1 cellular context compared by ENCODE assay signal in the genomic region with DNA sequence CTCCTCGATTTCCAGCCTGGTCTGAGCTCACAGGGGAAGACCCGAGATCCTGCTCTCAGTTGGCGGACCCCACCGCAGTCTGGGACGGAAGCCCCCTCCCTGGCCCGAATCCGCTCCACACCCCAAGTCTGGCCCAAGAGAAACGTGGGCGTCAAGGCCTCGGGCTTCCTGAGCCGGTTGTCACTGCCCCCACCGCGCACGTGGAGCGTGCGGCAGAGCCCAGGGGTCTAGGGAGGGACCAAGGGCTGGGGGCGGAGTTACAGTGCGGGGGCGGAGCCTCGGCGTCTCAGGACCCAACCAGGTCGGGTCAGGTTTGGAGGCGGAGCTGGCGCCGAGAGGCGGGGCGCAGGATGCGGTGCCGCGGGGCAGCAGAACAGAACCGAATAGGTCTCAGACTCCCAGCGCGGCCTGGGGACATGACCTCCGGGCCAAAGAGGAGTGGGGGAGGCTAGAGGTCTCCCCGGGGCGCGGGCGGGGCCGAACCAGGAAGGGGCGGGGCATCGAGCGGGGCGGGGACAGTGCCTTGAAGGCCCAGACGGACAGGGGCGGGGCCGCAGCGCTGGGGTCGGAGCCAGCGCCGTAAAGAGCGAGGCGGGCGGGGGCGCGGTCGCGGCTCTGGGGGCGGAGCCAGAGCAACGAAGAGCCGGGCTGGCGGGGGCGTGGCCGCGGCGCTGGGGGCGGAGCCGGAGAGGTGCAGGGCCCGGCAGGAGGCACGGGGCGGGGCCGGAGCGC.
TF ChIP-seq lines count a peak whose summit lies in the region.

No MANE protein-coding gene starts in this region.

TF ChIP-seq in HEK293, 187 proteins besides CTCF, POLR2A, EP300 and RAD21 (continued from another document and continues in another):
- TF ChIP-seq, protein P1, sequence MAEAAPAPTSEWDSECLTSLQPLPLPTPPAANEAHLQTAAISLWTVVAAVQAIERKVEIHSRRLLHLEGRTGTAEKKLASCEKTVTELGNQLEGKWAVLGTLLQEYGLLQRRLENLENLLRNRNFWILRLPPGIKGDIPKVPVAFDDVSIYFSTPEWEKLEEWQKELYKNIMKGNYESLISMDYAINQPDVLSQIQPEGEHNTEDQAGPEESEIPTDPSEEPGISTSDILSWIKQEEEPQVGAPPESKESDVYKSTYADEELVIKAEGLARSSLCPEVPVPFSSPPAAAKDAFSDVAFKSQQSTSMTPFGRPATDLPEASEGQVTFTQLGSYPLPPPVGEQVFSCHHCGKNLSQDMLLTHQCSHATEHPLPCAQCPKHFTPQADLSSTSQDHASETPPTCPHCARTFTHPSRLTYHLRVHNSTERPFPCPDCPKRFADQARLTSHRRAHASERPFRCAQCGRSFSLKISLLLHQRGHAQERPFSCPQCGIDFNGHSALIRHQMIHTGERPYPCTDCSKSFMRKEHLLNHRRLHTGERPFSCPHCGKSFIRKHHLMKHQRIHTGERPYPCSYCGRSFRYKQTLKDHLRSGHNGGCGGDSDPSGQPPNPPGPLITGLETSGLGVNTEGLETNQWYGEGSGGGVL (tag by site-specific recombination; IDR thresholded peaks at IDR 0.05) = peak; percentile 61; the same call in 1 of the 2 replicates
- TF ChIP-seq SCRT2 (tag by site-specific recombination; IDR thresholded peaks at IDR 0.05) (no peak), ZNF239 (tag by site-specific recombination; IDR thresholded peaks at IDR 0.05) (no peak), ZNF335 (tag by site-specific recombination; conservative IDR thresholded peaks at IDR 0.05) (peak; percentile 56), ZNF660 (tag by site-specific recombination; IDR thresholded peaks at IDR 0.05) (no peak), ZNF677 (tag by site-specific recombination; IDR thresholded peaks at IDR 0.05) (no peak), ZNF629 (tag by site-specific recombination; IDR thresholded peaks at IDR 0.05) (no peak), ZSCAN23 (tag by site-specific recombination; IDR thresholded peaks at IDR 0.05) (no peak), ZNF501 (tag by site-specific recombination; IDR thresholded peaks at IDR 0.05) (no peak), ZNF138 (tag by site-specific recombination; IDR thresholded peaks at IDR 0.05; ENCODE audit: borderline replicate concordance) (no peak), ZNF585B (tag by site-specific recombination; IDR thresholded peaks at IDR 0.05) (no peak), ZNF19 (tag by site-specific recombination; IDR thresholded peaks at IDR 0.05; ENCODE audit: low read depth) (no peak), ZBTB21 (tag by site-specific recombination; IDR thresholded peaks at IDR 0.05) (no peak), KLF1 (tag by site-specific recombination; IDR thresholded peaks at IDR 0.05) (peak; percentile 47; the same call in 1 of the 2 replicates), ZIC2 (tag by site-specific recombination; IDR thresholded peaks at IDR 0.05) (no peak), ZNF140 (tag by site-specific recombination; IDR thresholded peaks at IDR 0.05) (no peak), ZNF426 (tag by site-specific recombination; IDR thresholded peaks at IDR 0.05) (no peak), REPIN1 (tag by site-specific recombination; IDR thresholded peaks at IDR 0.05; ENCODE audit: low read depth) (no peak), ZFP37 (tag by site-specific recombination; IDR thresholded peaks at IDR 0.05) (no peak), ZNF658 (tag by site-specific recombination; IDR thresholded peaks at IDR 0.05) (no peak), ZNF664 (tag by site-specific recombination; IDR thresholded peaks at IDR 0.05) (no peak), ZBTB20 (tag by site-specific recombination; IDR thresholded peaks at IDR 0.05) (no peak), ZNF391 (tag by site-specific recombination; IDR thresholded peaks at IDR 0.05; ENCODE audit: borderline replicate concordance, low read depth) (no peak), ZFP69B (tag by site-specific recombination; IDR thresholded peaks at IDR 0.05) (peak; percentile 91), SCRT1 (tag by site-specific recombination; IDR thresholded peaks at IDR 0.05; ENCODE audit: borderline replicate concordance) (no peak), ZNF623 (tag by site-specific recombination; IDR thresholded peaks at IDR 0.05) (no peak), ZNF112 (tag by site-specific recombination; IDR thresholded peaks at IDR 0.05) (no peak), ZNF610 (tag by site-specific recombination; IDR thresholded peaks at IDR 0.05; ENCODE audit: borderline replicate concordance) (no peak), ZNF169 (tag by site-specific recombination; IDR thresholded peaks at IDR 0.05) (no peak)
- TF ChIP-seq, protein P2, sequence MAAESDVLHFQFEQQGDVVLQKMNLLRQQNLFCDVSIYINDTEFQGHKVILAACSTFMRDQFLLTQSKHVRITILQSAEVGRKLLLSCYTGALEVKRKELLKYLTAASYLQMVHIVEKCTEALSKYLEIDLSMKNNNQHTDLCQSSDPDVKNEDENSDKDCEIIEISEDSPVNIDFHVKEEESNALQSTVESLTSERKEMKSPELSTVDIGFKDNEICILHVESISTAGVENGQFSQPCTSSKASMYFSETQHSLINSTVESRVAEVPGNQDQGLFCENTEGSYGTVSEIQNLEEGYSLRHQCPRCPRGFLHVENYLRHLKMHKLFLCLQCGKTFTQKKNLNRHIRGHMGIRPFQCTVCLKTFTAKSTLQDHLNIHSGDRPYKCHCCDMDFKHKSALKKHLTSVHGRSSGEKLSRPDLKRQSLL (tag by site-specific recombination; IDR thresholded peaks at IDR 0.05) = no peak
- TF ChIP-seq, protein P3, sequence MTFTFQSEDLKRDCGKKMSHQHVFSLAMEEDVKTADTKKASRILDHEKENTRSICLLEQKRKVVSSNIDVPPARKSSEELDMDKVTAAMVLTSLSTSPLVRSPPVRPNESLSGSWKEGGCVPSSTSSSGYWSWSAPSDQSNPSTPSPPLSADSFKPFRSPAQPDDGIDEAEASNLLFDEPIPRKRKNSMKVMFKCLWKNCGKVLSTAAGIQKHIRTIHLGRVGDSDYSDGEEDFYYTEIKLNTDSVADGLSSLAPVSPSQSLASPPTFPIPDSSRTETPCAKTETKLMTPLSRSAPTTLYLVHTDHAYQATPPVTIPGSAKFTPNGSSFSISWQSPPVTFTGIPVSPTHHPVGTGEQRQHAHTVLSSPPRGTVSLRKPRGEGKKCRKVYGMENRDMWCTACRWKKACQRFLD (tag by site-specific recombination; IDR thresholded peaks at IDR 0.05) = no peak
- TF ChIP-seq, protein P4, sequence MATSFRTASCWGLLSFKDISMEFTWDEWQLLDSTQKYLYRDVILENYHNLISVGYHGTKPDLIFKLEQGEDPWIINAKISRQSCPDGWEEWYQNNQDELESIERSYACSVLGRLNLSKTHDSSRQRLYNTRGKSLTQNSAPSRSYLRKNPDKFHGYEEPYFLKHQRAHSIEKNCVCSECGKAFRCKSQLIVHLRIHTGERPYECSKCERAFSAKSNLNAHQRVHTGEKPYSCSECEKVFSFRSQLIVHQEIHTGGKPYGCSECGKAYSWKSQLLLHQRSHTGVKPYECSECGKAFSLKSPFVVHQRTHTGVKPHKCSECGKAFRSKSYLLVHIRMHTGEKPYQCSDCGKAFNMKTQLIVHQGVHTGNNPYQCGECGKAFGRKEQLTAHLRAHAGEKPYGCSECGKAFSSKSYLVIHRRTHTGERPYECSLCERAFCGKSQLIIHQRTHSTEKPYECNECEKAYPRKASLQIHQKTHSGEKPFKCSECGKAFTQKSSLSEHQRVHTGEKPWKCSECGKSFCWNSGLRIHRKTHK (tag by site-specific recombination; IDR thresholded peaks at IDR 0.05) = no peak
- TF ChIP-seq, protein P5, sequence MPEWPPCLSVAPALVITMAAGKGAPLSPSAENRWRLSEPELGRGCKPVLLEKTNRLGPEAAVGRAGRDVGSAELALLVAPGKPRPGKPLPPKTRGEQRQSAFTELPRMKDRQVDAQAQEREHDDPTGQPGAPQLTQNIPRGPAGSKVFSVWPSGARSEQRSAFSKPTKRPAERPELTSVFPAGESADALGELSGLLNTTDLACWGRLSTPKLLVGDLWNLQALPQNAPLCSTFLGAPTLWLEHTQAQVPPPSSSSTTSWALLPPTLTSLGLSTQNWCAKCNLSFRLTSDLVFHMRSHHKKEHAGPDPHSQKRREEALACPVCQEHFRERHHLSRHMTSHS (tag by site-specific recombination; IDR thresholded peaks at IDR 0.05) = no peak
- TF ChIP-seq, protein P6, sequence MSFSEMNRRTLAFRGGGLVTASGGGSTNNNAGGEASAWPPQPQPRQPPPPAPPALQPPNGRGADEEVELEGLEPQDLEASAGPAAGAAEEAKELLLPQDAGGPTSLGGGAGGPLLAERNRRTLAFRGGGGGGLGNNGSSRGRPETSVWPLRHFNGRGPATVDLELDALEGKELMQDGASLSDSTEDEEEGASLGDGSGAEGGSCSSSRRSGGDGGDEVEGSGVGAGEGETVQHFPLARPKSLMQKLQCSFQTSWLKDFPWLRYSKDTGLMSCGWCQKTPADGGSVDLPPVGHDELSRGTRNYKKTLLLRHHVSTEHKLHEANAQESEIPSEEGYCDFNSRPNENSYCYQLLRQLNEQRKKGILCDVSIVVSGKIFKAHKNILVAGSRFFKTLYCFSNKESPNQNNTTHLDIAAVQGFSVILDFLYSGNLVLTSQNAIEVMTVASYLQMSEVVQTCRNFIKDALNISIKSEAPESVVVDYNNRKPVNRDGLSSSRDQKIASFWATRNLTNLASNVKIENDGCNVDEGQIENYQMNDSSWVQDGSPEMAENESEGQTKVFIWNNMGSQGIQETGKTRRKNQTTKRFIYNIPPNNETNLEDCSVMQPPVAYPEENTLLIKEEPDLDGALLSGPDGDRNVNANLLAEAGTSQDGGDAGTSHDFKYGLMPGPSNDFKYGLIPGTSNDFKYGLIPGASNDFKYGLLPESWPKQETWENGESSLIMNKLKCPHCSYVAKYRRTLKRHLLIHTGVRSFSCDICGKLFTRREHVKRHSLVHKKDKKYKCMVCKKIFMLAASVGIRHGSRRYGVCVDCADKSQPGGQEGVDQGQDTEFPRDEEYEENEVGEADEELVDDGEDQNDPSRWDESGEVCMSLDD (tag by site-specific recombination; IDR thresholded peaks at IDR 0.05) = no peak
- TF ChIP-seq, protein P7, sequence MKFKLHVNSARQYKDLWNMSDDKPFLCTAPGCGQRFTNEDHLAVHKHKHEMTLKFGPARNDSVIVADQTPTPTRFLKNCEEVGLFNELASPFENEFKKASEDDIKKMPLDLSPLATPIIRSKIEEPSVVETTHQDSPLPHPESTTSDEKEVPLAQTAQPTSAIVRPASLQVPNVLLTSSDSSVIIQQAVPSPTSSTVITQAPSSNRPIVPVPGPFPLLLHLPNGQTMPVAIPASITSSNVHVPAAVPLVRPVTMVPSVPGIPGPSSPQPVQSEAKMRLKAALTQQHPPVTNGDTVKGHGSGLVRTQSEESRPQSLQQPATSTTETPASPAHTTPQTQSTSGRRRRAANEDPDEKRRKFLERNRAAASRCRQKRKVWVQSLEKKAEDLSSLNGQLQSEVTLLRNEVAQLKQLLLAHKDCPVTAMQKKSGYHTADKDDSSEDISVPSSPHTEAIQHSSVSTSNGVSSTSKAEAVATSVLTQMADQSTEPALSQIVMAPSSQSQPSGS (tag by site-specific recombination; IDR thresholded peaks at IDR 0.05; ENCODE audit: low read depth) = no peak
- TF ChIP-seq, protein P8, sequence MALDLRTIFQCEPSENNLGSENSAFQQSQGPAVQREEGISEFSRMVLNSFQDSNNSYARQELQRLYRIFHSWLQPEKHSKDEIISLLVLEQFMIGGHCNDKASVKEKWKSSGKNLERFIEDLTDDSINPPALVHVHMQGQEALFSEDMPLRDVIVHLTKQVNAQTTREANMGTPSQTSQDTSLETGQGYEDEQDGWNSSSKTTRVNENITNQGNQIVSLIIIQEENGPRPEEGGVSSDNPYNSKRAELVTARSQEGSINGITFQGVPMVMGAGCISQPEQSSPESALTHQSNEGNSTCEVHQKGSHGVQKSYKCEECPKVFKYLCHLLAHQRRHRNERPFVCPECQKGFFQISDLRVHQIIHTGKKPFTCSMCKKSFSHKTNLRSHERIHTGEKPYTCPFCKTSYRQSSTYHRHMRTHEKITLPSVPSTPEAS (tag by site-specific recombination; IDR thresholded peaks at IDR 0.05) = no peak
- TF ChIP-seq, protein P9, sequence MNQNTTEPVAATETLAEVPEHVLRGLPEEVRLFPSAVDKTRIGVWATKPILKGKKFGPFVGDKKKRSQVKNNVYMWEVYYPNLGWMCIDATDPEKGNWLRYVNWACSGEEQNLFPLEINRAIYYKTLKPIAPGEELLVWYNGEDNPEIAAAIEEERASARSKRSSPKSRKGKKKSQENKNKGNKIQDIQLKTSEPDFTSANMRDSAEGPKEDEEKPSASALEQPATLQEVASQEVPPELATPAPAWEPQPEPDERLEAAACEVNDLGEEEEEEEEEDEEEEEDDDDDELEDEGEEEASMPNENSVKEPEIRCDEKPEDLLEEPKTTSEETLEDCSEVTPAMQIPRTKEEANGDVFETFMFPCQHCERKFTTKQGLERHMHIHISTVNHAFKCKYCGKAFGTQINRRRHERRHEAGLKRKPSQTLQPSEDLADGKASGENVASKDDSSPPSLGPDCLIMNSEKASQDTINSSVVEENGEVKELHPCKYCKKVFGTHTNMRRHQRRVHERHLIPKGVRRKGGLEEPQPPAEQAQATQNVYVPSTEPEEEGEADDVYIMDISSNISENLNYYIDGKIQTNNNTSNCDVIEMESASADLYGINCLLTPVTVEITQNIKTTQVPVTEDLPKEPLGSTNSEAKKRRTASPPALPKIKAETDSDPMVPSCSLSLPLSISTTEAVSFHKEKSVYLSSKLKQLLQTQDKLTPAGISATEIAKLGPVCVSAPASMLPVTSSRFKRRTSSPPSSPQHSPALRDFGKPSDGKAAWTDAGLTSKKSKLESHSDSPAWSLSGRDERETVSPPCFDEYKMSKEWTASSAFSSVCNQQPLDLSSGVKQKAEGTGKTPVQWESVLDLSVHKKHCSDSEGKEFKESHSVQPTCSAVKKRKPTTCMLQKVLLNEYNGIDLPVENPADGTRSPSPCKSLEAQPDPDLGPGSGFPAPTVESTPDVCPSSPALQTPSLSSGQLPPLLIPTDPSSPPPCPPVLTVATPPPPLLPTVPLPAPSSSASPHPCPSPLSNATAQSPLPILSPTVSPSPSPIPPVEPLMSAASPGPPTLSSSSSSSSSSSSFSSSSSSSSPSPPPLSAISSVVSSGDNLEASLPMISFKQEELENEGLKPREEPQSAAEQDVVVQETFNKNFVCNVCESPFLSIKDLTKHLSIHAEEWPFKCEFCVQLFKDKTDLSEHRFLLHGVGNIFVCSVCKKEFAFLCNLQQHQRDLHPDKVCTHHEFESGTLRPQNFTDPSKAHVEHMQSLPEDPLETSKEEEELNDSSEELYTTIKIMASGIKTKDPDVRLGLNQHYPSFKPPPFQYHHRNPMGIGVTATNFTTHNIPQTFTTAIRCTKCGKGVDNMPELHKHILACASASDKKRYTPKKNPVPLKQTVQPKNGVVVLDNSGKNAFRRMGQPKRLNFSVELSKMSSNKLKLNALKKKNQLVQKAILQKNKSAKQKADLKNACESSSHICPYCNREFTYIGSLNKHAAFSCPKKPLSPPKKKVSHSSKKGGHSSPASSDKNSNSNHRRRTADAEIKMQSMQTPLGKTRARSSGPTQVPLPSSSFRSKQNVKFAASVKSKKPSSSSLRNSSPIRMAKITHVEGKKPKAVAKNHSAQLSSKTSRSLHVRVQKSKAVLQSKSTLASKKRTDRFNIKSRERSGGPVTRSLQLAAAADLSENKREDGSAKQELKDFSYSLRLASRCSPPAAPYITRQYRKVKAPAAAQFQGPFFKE (tag by site-specific recombination; IDR thresholded peaks at IDR 0.05; ENCODE audit: borderline replicate concordance) = no peak
